Comparison of ENCODE assay signal across 11 cellular contexts in the genomic region with DNA sequence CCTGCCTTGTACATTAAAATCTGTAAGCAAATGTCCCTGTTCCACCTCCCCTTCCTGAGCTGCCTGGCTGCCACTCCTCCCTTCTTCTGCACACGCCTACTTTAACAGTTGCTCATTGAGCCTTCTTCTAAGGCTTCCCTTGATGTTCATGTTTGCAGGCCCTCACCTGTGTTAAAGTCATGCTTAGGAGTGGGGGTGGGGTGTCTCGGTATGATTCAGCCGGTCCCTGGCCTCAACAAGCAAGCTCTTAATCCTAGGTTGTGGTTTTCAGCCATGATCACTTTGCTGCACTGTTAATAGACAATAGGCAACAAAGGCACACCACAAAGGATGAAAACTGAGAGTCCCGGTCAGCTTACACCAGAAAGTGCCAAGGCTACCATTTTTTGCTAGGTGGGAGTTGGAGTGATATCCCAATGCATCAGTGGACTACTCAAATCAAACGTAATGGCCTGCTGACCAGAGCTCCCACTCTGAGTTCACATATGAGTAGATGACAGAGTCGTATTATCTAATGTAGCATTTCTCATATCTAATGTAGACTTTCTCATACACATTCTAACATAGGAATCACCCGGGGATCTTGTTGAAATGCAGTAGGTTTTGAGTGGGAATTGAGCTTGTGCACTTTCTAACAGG. TPM values are rescaled to one million over a fixed set of nuclear protein-coding genes. Genes with fewer than 3 reads are reported as not detected.
DNase-seq lines count a peak whose midpoint lies in the region; ATAC-seq lines count a peak whose summit lies in the region.
"Had no signal": no experiment of that assay in that cellular context is flagged by ENCODE, and none has a peak within 500 bp of the region (broad histone marks: within the 10 kb centered on the region; RNA-seq: fewer than 3 reads in every experiment).

No MANE protein-coding gene starts in this region.

- DNase-seq in activated CD4-positive, alpha-beta T cell treated with anti-CD3 and anti-CD28 coated beads for 4 hours, result peak; percentile 58 to 61
- peak in 1 of 9 donors; percentile 45 for DNase-seq in naive thymus-derived CD4-positive, alpha-beta T cell
- DNase-seq in H4 (ENCODE audit: low spot score) (no peak), cerebellar cortex (ENCODE audit: low spot score) (no peak), NCI-H1105 treated with DMSO at 0.1 percent for 48 hours (lab: John Stamatoyannopoulos, UW) (no peak), amniotic stem cell (lab: John Stamatoyannopoulos, UW) (no peak)
- DNase-seq: adrenal gland, Kasumi-1, Right ventricle myocardium superior had no signal

- peaks cover 0 to 13% (median 0%) of the 10 kb centered on the region in 5 donors for H3K36me3 Mint-ChIP-seq in naive thymus-derived CD4-positive, alpha-beta T cell

- no peaks in the 10 kb centered on the region for H3K36me3 ChIP-seq in naive thymus-derived CD4-positive, alpha-beta T cell (ENCODE audit: control insufficient read depth in 2 of 3, insufficient read depth in 3 of 3, low read length in 3 of 3)
- H3K36me3 ChIP-seq: adrenal gland had no signal

- H3K9me3 Mint-ChIP-seq in naive thymus-derived CD4-positive, alpha-beta T cell, result no peaks in the 10 kb centered on the region

- ATAC-seq in GM19035 (IDR thresholded peaks at IDR 0.05; ENCODE audit: unreplicated experiment) (peak; percentile 67), HG03025 (IDR thresholded peaks at IDR 0.05; ENCODE audit: low FRiP score, unreplicated experiment) (peak; percentile 78)
- peak; percentile 47 for ATAC-seq in naive thymus-derived CD4-positive, alpha-beta T cell

- H3K4me1 ChIP-seq in naive thymus-derived CD4-positive, alpha-beta T cell (ENCODE audit: control insufficient read depth in 2 of 2, insufficient read depth in 2 of 2, low read length in 2 of 2), result peaks cover 43 to 70% of the 10 kb centered on the region in 2 donors
- H3K4me1 ChIP-seq: adrenal gland had no signal

- H3K4me3 ChIP-seq in naive thymus-derived CD4-positive, alpha-beta T cell (ENCODE audit: low read length), result no peak overlapping the region
- H3K4me3 ChIP-seq: adrenal gland had no signal

- H3K27ac ChIP-seq in naive thymus-derived CD4-positive, alpha-beta T cell (ENCODE audit: low read depth, low read length), result no peak overlapping the region
- H3K27ac ChIP-seq: adrenal gland had no signal

- H3K9me3 ChIP-seq in naive thymus-derived CD4-positive, alpha-beta T cell (ENCODE audit: control insufficient read depth in 2 of 3, low read length in 3 of 3), result no peaks in the 10 kb centered on the region
- H3K9me3 ChIP-seq: adrenal gland had no signal

- CTCF ChIA-PET in naive thymus-derived CD4-positive, alpha-beta T cell (lab: Charles Lee), result no interaction called here

- H3K4me3 Mint-ChIP-seq in naive thymus-derived CD4-positive, alpha-beta T cell, result peak overlapping the region in 3 of 10 donors; percentile 4 to 43 (median 10)

- peaks cover 40 to 87% (median 73%) of the 10 kb centered on the region in 7 donors for H3K4me1 Mint-ChIP-seq in naive thymus-derived CD4-positive, alpha-beta T cell

- POLR2A ChIA-PET in naive thymus-derived CD4-positive, alpha-beta T cell (lab: Charles Lee), result interaction anchor here (0.5 kb wide), 1 partner anchor 15 kb away, joined by 3 read pairs; no protein-coding TSS in a partner anchor

- peak overlapping the region in 4 of 9 donors; percentile 20 to 66 (median 66) for H3K27ac Mint-ChIP-seq in naive thymus-derived CD4-positive, alpha-beta T cell

- no peaks in the 10 kb centered on the region for H3K27me3 ChIP-seq in naive thymus-derived CD4-positive, alpha-beta T cell (ENCODE audit: control insufficient read depth in 2 of 2, insufficient read depth in 2 of 2, low read length in 2 of 2)
- H3K27me3 ChIP-seq: adrenal gland had no signal

- no peaks in the 10 kb centered on the region for H3K27me3 Mint-ChIP-seq in naive thymus-derived CD4-positive, alpha-beta T cell

- intact Hi-C loops in naive thymus-derived CD4-positive, alpha-beta T cell (cut with micrococcal nuclease), result loop anchor here in 1 of 2 donors (10.0 kb wide), 3 partner anchors 665 to 1075 kb away; no protein-coding TSS in a partner anchor

RNA-seq across cellular contexts. Expression of a gene that starts 38.2 kb away (rescaled TPM):
- 10 to 100 TPM in 2 of 5 experiments, 1 to 10 TPM in 3; 5.3 to 14.9 (median 6.7) TPM for total RNA-seq in naive thymus-derived CD4-positive, alpha-beta T cell
- polyA plus RNA-seq in naive thymus-derived CD4-positive, alpha-beta T cell, result 1 to 10 TPM; 4.4 to 5.4 TPM
- total RNA-seq in H4 (2014; rRNA removed; shearing (Covaris generic)), result 68.2 and 72.8 TPM in 2 replicates

Comparison
In these comparisons a context has a peak if more than half of its experiments do, and no peak if none do; other contexts are left out.
1. DNase-seq: peak in activated CD4-positive, alpha-beta T cell treated with anti-CD3 and anti-CD28 coated beads for 4 hours (2 of 2); none in H4 (single experiment), cerebellar cortex (single experiment), NCI-H1105 treated with DMSO at 0.1 percent for 48 hours (single experiment) and amniotic stem cell (single experiment).
2. Peak in every context shown above with its lines, with median percentiles within 50 percentile points of each other: ATAC-seq.